In genomic region chr5:80189201-80189600, GRCh38 we compare ENCODE assay signal across 8 cellular contexts.
A peak's percentile ranks its signal among the peaks of the same experiment; 100 is the strongest.
DNase-seq lines count a peak whose midpoint lies in the region; ATAC-seq and TF ChIP-seq lines count a peak whose summit lies in the region.

No MANE protein-coding gene starts in this region.

- no peak overlapping the region for H2AFZ ChIP-seq in smooth muscle cell (ENCODE audit: low read depth)

- H3K27ac ChIP-seq in BLaER1 (peak overlapping the region; percentile 93), ascending aorta (no peak overlapping the region), smooth muscle cell (ENCODE audit: low read depth) (no peak overlapping the region)

- peak overlapping the region; percentile 91 for H3K4me2 ChIP-seq in BLaER1
- H3K4me2 ChIP-seq in smooth muscle cell = no peak overlapping the region

- H3K4me1 ChIP-seq in BLaER1 (peaks cover 96% of the 10 kb centered on the region), ascending aorta (peaks cover 0 to 18% of the 10 kb centered on the region in 2 donors), smooth muscle cell (ENCODE audit: low read depth) (peaks cover 56% of the 10 kb centered on the region)

- H3K9me3 ChIP-seq in BLaER1 (no peaks in the 10 kb centered on the region), ascending aorta (no peaks in the 10 kb centered on the region), smooth muscle cell (replicated peaks; ENCODE audit: low read depth) (no peaks in the 10 kb centered on the region)

- no peak for ATAC-seq in natural killer cell treated with Interleukin-12 subunit alpha and Interleukin-12 subunit beta and Interleukin-15 and Interleukin-18, amount 100 ng/mL, for 72 hours

- H3K9ac ChIP-seq in BLaER1 (peak overlapping the region; percentile 82), smooth muscle cell (ENCODE audit: low read depth) (no peak overlapping the region)

- H3K36me3 ChIP-seq in BLaER1 (peaks cover 21% of the 10 kb centered on the region; the same call in 1 of the 2 replicates), ascending aorta (no peaks in the 10 kb centered on the region), smooth muscle cell (ENCODE audit: low read depth) (no peaks in the 10 kb centered on the region)

- TF ChIP-seq CTCF in ascending aorta (IDR thresholded peaks at IDR 0.05) = no peak
- TF ChIP-seq CTCF in smooth muscle cell (IDR thresholded peaks at IDR 0.05; ENCODE audit: borderline replicate concordance, insufficient read depth, poor library complexity, severe bottlenecking) = no peak

- intact Hi-C loops in ascending aorta (cut with DNase I) = no loop called here

- no peaks in the 10 kb centered on the region for H3K27me3 Mint-ChIP-seq in natural killer cell treated with Interleukin-12 subunit alpha and Interleukin-12 subunit beta and Interleukin-15 and Interleukin-18, amount 100 ng/mL, for 72 hours

- DNase-seq in KG1 (lab: John Stamatoyannopoulos, UW) (peak; percentile 74), ascending aorta (ENCODE audit: low spot score in 2 of 2) (no peak), NCI-H2171 (lab: John Stamatoyannopoulos, UW) (no peak), nucleus accumbens (lab: John Stamatoyannopoulos, UW) (no peak), smooth muscle cell (lab: John Stamatoyannopoulos, UW; ENCODE audit: unreplicated experiment) (no peak), OCI-M1 (lab: John Stamatoyannopoulos, UW) (no peak)
- no peak for DNase-seq in natural killer cell treated with Interleukin-12 subunit alpha and Interleukin-12 subunit beta and Interleukin-15 and Interleukin-18, amount 100 ng/mL, for 72 hours (ENCODE audit: low spot score)

- peaks cover 41 to 54% of the 10 kb centered on the region in 2 donors for H3K4me1 Mint-ChIP-seq in natural killer cell treated with Interleukin-12 subunit alpha and Interleukin-12 subunit beta and Interleukin-15 and Interleukin-18, amount 100 ng/mL, for 72 hours (ENCODE audit: low read depth in 2 of 2)

- H3K79me2 ChIP-seq in smooth muscle cell (ENCODE audit: low read depth) = peaks cover 73% of the 10 kb centered on the region

- H3K4me3 ChIP-seq in BLaER1 (peak overlapping the region; percentile 54), ascending aorta (peak overlapping the region; percentile 2 to 30), smooth muscle cell (no peak overlapping the region)

- peaks cover 16% of the 10 kb centered on the region for H3F3A ChIP-seq in smooth muscle cell (ENCODE audit: low read depth)

- WGBS in smooth muscle cell (ENCODE audit: low lambda C conversion rate) = 76% methylated on average over 8 of the region's 8 CpGs

- H3K27me3 ChIP-seq in BLaER1 = no peaks in the 10 kb centered on the region
- H3K27me3 ChIP-seq in ascending aorta = no peaks in the 10 kb centered on the region
- H3K27me3 ChIP-seq in smooth muscle cell (ENCODE audit: low read depth) = no peaks in the 10 kb centered on the region

- peak overlapping the region; percentile 12 to 85 for H3K27ac Mint-ChIP-seq in natural killer cell treated with Interleukin-12 subunit alpha and Interleukin-12 subunit beta and Interleukin-15 and Interleukin-18, amount 100 ng/mL, for 72 hours

- peak overlapping the region; percentile 70 for H3K4me3 Mint-ChIP-seq in natural killer cell treated with Interleukin-12 subunit alpha and Interleukin-12 subunit beta and Interleukin-15 and Interleukin-18, amount 100 ng/mL, for 72 hours

- no peaks in the 10 kb centered on the region for H3K36me3 Mint-ChIP-seq in natural killer cell treated with Interleukin-12 subunit alpha and Interleukin-12 subunit beta and Interleukin-15 and Interleukin-18, amount 100 ng/mL, for 72 hours

- no peaks in the 10 kb centered on the region for H3K9me3 Mint-ChIP-seq in natural killer cell treated with Interleukin-12 subunit alpha and Interleukin-12 subunit beta and Interleukin-15 and Interleukin-18, amount 100 ng/mL, for 72 hours

- no peaks in the 10 kb centered on the region for H4K20me1 ChIP-seq in BLaER1
- H4K20me1 ChIP-seq in smooth muscle cell (ENCODE audit: low read depth) = peaks cover 25% of the 10 kb centered on the region
